8 cellular contexts compared by ENCODE assay signal in genomic region chr2:73113634-73113958, GRCh38. TPM values are rescaled to one million over a fixed set of nuclear protein-coding genes. Genes with fewer than 3 reads are reported as not detected.
A peak's percentile ranks its signal among the peaks of the same experiment; 100 is the strongest.
DNase-seq lines count a peak whose midpoint lies in the region; ATAC-seq and TF ChIP-seq lines count a peak whose summit lies in the region.

No MANE protein-coding gene starts in this region.

- ATAC-seq in naive thymus-derived CD4-positive, alpha-beta T cell: no peak
- ATAC-seq in GM21526 (IDR thresholded peaks at IDR 0.05; ENCODE audit: low FRiP score, unreplicated experiment): no peak

- TF ChIP-seq CTCF in AG04450 (IDR thresholded peaks at IDR 0.05; ENCODE audit: low read depth, low read length) (no peak), KMS-11 (conservative IDR thresholded peaks at IDR 0.05; ENCODE audit: low read depth, low read length) (no peak), dorsolateral prefrontal cortex (IDR thresholded peaks at IDR 0.05 in 54 of 56, conservative IDR thresholded peaks at IDR 0.05 in 2 of 56; ENCODE audit: low read depth in 1 of 56, partially characterized antibody in 56 of 56) (peak in 1 of 56 donors; percentile 0)

- peaks cover 8% of the 10 kb centered on the region for H3K4me1 ChIP-seq in KMS-11 (ENCODE audit: low read depth, poor library complexity, severe bottlenecking)
- H3K4me1 ChIP-seq in naive thymus-derived CD4-positive, alpha-beta T cell (ENCODE audit: control insufficient read depth in 2 of 2, insufficient read depth in 2 of 2, low read length in 2 of 2): peaks cover 4 to 13% of the 10 kb centered on the region in 2 donors

- peak overlapping the region; percentile 84 for H3K4me3 ChIP-seq in AG04450 (ENCODE audit: low read depth, low read length)
- peak overlapping the region; percentile 74 for H3K4me3 ChIP-seq in KMS-11 (IDR thresholded peaks at IDR 0.05; ENCODE audit: insufficient read depth, low read depth, low read length)
- H3K4me3 ChIP-seq in dorsolateral prefrontal cortex: peak overlapping the region; percentile 71 to 96 (median 87)
- H3K4me3 ChIP-seq in naive thymus-derived CD4-positive, alpha-beta T cell (ENCODE audit: low read length): peak overlapping the region; percentile 66

- H3K9me3 ChIP-seq in AG04450 (ENCODE audit: control insufficient read depth, insufficient read depth, low read length): peaks cover 3% of the 10 kb centered on the region
- no peaks in the 10 kb centered on the region for H3K9me3 ChIP-seq in naive thymus-derived CD4-positive, alpha-beta T cell (ENCODE audit: control insufficient read depth in 2 of 3, low read length in 3 of 3)

- no peak for DNase-seq in AG04450 (ENCODE audit: low read depth, low spot score)
- DNase-seq in dorsolateral prefrontal cortex: no peak
- no peak for DNase-seq in naive thymus-derived CD4-positive, alpha-beta T cell
- no peak for DNase-seq in NCI-H1092 treated with DMSO at 0.1 percent for 48 hours (lab: John Stamatoyannopoulos, UW)
- DNase-seq in OCI-M2 (lab: John Stamatoyannopoulos, UW; ENCODE audit: unreplicated experiment): no peak
- DNase-seq in activated effector memory CD4-positive, alpha-beta T cell treated with Interleukin-2 at 50 U/mL for 16 hours: no peak

- no peaks in the 10 kb centered on the region for H3K36me3 ChIP-seq in KMS-11 (ENCODE audit: insufficient read depth)
- no peaks in the 10 kb centered on the region for H3K36me3 ChIP-seq in naive thymus-derived CD4-positive, alpha-beta T cell (ENCODE audit: control insufficient read depth in 2 of 3, insufficient read depth in 3 of 3, low read length in 3 of 3)

- H4K20me1 ChIP-seq in KMS-11 (ENCODE audit: insufficient read depth): no peaks in the 10 kb centered on the region

- H3K4me1 Mint-ChIP-seq in naive thymus-derived CD4-positive, alpha-beta T cell: peaks cover 9 to 28% (median 22%) of the 10 kb centered on the region in 7 donors

- CTCF ChIA-PET in AG04450 (lab: Charles Lee): interaction anchor here (1.1 to 1.2 kb wide), 2 partner anchors 28 to 63 kb away, joined by 3 to 7 read pairs; no protein-coding TSS in a partner anchor
- CTCF ChIA-PET in naive thymus-derived CD4-positive, alpha-beta T cell (lab: Charles Lee): interaction anchor here (1.2 to 1.6 kb wide), 2 partner anchors 29 to 64 kb away, joined by 3 read pairs; no protein-coding TSS in a partner anchor

- peak overlapping the region; percentile 90 for H3K4me2 ChIP-seq in KMS-11

- peaks cover 0 to 14% (median 0%) of the 10 kb centered on the region in 5 donors for H3K27me3 Mint-ChIP-seq in naive thymus-derived CD4-positive, alpha-beta T cell

- H3K79me2 ChIP-seq in KMS-11 (ENCODE audit: insufficient read depth, low read depth): no peaks in the 10 kb centered on the region

- H3K27ac ChIP-seq in AG04450 (ENCODE audit: low read depth, low read length) (peak overlapping the region; percentile 99), KMS-11 (no peak overlapping the region), dorsolateral prefrontal cortex (peak overlapping the region in 57 of 59 donors; percentile 45 to 95 (median 84))
- peak overlapping the region; percentile 56 for H3K27ac ChIP-seq in naive thymus-derived CD4-positive, alpha-beta T cell (ENCODE audit: low read depth, low read length)

- peak overlapping the region in 2 of 9 donors; percentile 13 to 50 for H3K27ac Mint-ChIP-seq in naive thymus-derived CD4-positive, alpha-beta T cell

- POLR2A ChIA-PET in AG04450 (lab: Yijun Ruan, JAX): interaction anchor here (2.4 kb wide), 1 partner anchor 24 kb away, joined by 11 read pairs; no protein-coding TSS in a partner anchor
- POLR2A ChIA-PET in naive thymus-derived CD4-positive, alpha-beta T cell (lab: Charles Lee): interaction anchor here (0.7 kb wide), 1 partner anchor 445 kb away, joined by 5 read pairs; no protein-coding TSS in a partner anchor

- H3K9me3 Mint-ChIP-seq in naive thymus-derived CD4-positive, alpha-beta T cell: no peaks in the 10 kb centered on the region

- intact Hi-C loops in dorsolateral prefrontal cortex (cut with DNase I): loop anchor here in 1 of 2 donors (5.0 kb wide), 1 partner anchor 41 kb away; the partner anchor contains the start of gene SFXN5
- intact Hi-C loops in naive thymus-derived CD4-positive, alpha-beta T cell (cut with micrococcal nuclease): loop anchor here (1.0 to 5.0 kb wide), 9 partner anchors 42 to 274 kb away; partner anchors contain the start of genes ALMS1 (in 2 of the 2), CCT7 (in 1 of the 2), EGR4 (in 1 of the 2) and PRADC1 (in 1 of the 2)

- H3K27me3 ChIP-seq in AG04450 (ENCODE audit: control insufficient read depth, insufficient read depth, low read length) (no peaks in the 10 kb centered on the region), KMS-11 (ENCODE audit: insufficient read depth, low read depth) (no peaks in the 10 kb centered on the region), dorsolateral prefrontal cortex (no peaks in the 10 kb centered on the region)
- H3K27me3 ChIP-seq in naive thymus-derived CD4-positive, alpha-beta T cell (ENCODE audit: control insufficient read depth in 2 of 2, insufficient read depth in 2 of 2, low read length in 2 of 2): no peaks in the 10 kb centered on the region

- H2AFZ ChIP-seq in KMS-11 (ENCODE audit: low read depth): peak overlapping the region; percentile 95

- peak overlapping the region; percentile 80 for H3K9ac ChIP-seq in KMS-11

- peaks cover 0 to 1% (median 0%) of the 10 kb centered on the region in 5 donors for H3K36me3 Mint-ChIP-seq in naive thymus-derived CD4-positive, alpha-beta T cell

- peak overlapping the region in 9 of 10 donors; percentile 18 to 85 (median 59) for H3K4me3 Mint-ChIP-seq in naive thymus-derived CD4-positive, alpha-beta T cell

RNA-seq across cellular contexts. Expression of gene RAB11FIP5, which starts 0.8 kb away (rescaled TPM):
- 29.6 and 37.5 TPM in 2 replicates for polyA plus RNA-seq in AG04450 (2011; rRNA removed)
- 54.0 and 57.0 TPM in 2 replicates for polyA minus RNA-seq in AG04450 (2011; rRNA and poly(A)+ RNA removed)
- total RNA-seq in dorsolateral prefrontal cortex: 10 to 100 TPM; 28.8 to 98.3 (median 66.8) TPM
- total RNA-seq in naive thymus-derived CD4-positive, alpha-beta T cell: 10 to 100 TPM in 3 of 5 experiments, 1 to 10 TPM in 2; 8.6 to 13.2 (median 11.2) TPM
- 10 to 100 TPM in 1 of 2 donors, 1 to 10 TPM in 1; 5.6 to 12.0 TPM for polyA plus RNA-seq in naive thymus-derived CD4-positive, alpha-beta T cell

RNA-seq across cellular contexts. Expression of gene SFXN5, which starts 42.1 kb away (rescaled TPM):
- polyA plus RNA-seq in AG04450 (2011; rRNA removed): 11.8 and 13.7 TPM in 2 replicates
- polyA minus RNA-seq in AG04450 (2011; rRNA and poly(A)+ RNA removed): 16.3 and 24.6 TPM in 2 replicates
- total RNA-seq in dorsolateral prefrontal cortex: 100 to 1,000 TPM in 119 of 120 experiments, 10 to 100 TPM in 1; 82.7 to 370 (median 148) TPM
- 10 to 100 TPM in 3 of 5 experiments, 1 to 10 TPM in 2; 8.8 to 17.4 (median 10.9) TPM for total RNA-seq in naive thymus-derived CD4-positive, alpha-beta T cell
- polyA plus RNA-seq in naive thymus-derived CD4-positive, alpha-beta T cell: 1 to 10 TPM; 2.2 to 4.4 TPM

Comparison
In these comparisons a context has a peak if more than half of its experiments do, and no peak if none do; other contexts are left out.
1. RNA of gene SFXN5, which starts 42.1 kb away (total RNA-seq): 82.7 to 370 TPM in dorsolateral prefrontal cortex; 8.8 to 17.4 TPM in naive thymus-derived CD4-positive, alpha-beta T cell; every median in the first group is over 4 times any median in the second.
2. Peak in every context shown above with its lines, with median percentiles within 50 percentile points of each other: H3K4me3 ChIP-seq.